In the genomic region with DNA sequence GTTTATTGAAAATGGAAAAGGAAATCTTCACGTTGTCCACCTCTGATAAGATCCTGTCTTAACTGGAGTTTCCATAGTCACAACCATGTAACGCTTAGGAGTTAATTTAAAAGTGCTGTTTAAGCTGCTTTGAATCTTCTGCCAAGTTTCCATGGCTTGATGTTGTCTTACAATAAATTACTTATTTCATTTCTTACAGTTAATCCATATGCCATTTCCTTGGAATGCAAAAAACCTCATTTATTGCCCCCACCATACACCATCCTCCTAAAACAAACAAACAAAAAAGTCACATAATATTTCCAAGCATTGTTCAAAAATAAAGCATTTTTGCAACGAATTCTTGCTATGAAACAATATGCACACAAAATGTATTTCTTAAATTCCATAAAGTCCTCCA, we compare ENCODE assay signal across 1 cellular context.
TF ChIP-seq lines count a peak whose summit lies in the region.

No MANE protein-coding gene starts in this region.

TF ChIP-seq in HepG2, 621 proteins besides CTCF, POLR2A, EP300 and RAD21 (continued from another document):
- TF ChIP-seq CBX2 (IDR thresholded peaks at IDR 0.05; ENCODE audit: low read depth, low read length) (0 out of 2 replicates have a peak, but pooled peaks have one; percentile 68), CBX2 (CRISPR knock-in tag; IDR thresholded peaks at IDR 0.05; ENCODE audit: low read depth) (no peak), ZNF746 (CRISPR knock-in tag; IDR thresholded peaks at IDR 0.05) (no peak), ZNF674 (CRISPR knock-in tag; IDR thresholded peaks at IDR 0.05; ENCODE audit: low read depth) (no peak), ZNF256 (CRISPR knock-in tag; conservative IDR thresholded peaks at IDR 0.05) (no peak)
